1 cellular context compared by ENCODE assay signal in the genomic region with DNA sequence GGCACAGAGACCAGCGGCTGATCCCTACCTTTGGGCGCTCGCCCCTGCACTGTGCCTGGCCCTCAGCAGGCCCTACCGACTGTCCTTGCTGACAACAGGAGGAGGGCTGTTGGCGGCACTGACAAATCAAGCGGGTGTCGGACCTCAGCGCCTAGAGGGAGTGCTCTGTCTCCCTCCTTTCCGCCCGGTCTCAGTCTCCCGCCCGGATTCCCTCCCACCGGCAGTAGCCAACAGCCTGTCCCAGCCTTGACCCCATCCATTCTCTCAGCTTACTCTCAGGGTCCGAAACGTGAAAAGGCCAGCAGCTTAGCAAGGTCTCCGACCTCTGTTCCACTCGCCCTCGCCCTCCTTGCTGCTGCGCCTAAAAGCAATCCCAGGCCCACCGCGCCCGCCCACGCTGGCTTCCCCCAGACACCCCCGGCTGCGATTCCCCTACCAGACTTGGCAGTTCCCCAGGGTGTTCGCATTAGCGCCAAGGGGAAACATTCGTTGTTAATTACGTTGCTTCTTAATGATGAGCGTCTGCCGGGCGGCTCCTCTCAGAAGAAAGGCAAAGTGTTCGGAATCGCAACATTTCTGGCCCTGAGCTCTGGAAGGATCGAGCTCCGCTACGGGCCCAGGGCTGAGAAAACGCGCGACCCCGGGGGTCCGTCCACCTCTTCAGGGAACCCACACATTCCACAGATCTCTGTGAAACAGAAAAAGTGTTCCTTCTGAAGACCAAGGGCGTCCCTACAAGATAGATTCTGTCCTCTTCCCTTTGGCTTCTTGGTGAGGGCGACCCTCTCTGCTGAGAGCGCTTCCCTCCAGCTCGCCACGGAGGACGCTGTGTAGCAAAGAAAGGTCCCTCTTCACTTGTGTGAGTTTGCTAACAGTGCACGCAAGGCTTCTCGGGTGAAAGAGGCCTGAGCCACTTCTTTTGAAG.
TF ChIP-seq lines count a peak whose summit lies in the region.

No MANE protein-coding gene starts in this region.

TF ChIP-seq in HepG2, 621 proteins besides CTCF, POLR2A, EP300 and RAD21:
- TF ChIP-seq, protein P1, sequence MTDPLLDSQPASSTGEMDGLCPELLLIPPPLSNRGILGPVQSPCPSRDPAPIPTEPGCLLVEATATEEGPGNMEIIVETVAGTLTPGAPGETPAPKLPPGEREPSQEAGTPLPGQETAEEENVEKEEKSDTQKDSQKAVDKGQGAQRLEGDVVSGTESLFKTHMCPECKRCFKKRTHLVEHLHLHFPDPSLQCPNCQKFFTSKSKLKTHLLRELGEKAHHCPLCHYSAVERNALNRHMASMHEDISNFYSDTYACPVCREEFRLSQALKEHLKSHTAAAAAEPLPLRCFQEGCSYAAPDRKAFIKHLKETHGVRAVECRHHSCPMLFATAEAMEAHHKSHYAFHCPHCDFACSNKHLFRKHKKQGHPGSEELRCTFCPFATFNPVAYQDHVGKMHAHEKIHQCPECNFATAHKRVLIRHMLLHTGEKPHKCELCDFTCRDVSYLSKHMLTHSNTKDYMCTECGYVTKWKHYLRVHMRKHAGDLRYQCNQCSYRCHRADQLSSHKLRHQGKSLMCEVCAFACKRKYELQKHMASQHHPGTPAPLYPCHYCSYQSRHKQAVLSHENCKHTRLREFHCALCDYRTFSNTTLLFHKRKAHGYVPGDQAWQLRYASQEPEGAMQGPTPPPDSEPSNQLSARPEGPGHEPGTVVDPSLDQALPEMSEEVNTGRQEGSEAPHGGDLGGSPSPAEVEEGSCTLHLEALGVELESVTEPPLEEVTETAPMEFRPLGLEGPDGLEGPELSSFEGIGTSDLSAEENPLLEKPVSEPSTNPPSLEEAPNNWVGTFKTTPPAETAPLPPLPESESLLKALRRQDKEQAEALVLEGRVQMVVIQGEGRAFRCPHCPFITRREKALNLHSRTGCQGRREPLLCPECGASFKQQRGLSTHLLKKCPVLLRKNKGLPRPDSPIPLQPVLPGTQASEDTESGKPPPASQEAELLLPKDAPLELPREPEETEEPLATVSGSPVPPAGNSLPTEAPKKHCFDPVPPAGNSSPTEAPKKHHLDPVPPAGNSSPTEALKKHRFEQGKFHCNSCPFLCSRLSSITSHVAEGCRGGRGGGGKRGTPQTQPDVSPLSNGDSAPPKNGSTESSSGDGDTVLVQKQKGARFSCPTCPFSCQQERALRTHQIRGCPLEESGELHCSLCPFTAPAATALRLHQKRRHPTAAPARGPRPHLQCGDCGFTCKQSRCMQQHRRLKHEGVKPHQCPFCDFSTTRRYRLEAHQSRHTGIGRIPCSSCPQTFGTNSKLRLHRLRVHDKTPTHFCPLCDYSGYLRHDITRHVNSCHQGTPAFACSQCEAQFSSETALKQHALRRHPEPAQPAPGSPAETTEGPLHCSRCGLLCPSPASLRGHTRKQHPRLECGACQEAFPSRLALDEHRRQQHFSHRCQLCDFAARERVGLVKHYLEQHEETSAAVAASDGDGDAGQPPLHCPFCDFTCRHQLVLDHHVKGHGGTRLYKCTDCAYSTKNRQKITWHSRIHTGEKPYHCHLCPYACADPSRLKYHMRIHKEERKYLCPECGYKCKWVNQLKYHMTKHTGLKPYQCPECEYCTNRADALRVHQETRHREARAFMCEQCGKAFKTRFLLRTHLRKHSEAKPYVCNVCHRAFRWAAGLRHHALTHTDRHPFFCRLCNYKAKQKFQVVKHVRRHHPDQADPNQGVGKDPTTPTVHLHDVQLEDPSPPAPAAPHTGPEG (CRISPR knock-in tag; IDR thresholded peaks at IDR 0.05), result no peak
- TF ChIP-seq, protein P2, sequence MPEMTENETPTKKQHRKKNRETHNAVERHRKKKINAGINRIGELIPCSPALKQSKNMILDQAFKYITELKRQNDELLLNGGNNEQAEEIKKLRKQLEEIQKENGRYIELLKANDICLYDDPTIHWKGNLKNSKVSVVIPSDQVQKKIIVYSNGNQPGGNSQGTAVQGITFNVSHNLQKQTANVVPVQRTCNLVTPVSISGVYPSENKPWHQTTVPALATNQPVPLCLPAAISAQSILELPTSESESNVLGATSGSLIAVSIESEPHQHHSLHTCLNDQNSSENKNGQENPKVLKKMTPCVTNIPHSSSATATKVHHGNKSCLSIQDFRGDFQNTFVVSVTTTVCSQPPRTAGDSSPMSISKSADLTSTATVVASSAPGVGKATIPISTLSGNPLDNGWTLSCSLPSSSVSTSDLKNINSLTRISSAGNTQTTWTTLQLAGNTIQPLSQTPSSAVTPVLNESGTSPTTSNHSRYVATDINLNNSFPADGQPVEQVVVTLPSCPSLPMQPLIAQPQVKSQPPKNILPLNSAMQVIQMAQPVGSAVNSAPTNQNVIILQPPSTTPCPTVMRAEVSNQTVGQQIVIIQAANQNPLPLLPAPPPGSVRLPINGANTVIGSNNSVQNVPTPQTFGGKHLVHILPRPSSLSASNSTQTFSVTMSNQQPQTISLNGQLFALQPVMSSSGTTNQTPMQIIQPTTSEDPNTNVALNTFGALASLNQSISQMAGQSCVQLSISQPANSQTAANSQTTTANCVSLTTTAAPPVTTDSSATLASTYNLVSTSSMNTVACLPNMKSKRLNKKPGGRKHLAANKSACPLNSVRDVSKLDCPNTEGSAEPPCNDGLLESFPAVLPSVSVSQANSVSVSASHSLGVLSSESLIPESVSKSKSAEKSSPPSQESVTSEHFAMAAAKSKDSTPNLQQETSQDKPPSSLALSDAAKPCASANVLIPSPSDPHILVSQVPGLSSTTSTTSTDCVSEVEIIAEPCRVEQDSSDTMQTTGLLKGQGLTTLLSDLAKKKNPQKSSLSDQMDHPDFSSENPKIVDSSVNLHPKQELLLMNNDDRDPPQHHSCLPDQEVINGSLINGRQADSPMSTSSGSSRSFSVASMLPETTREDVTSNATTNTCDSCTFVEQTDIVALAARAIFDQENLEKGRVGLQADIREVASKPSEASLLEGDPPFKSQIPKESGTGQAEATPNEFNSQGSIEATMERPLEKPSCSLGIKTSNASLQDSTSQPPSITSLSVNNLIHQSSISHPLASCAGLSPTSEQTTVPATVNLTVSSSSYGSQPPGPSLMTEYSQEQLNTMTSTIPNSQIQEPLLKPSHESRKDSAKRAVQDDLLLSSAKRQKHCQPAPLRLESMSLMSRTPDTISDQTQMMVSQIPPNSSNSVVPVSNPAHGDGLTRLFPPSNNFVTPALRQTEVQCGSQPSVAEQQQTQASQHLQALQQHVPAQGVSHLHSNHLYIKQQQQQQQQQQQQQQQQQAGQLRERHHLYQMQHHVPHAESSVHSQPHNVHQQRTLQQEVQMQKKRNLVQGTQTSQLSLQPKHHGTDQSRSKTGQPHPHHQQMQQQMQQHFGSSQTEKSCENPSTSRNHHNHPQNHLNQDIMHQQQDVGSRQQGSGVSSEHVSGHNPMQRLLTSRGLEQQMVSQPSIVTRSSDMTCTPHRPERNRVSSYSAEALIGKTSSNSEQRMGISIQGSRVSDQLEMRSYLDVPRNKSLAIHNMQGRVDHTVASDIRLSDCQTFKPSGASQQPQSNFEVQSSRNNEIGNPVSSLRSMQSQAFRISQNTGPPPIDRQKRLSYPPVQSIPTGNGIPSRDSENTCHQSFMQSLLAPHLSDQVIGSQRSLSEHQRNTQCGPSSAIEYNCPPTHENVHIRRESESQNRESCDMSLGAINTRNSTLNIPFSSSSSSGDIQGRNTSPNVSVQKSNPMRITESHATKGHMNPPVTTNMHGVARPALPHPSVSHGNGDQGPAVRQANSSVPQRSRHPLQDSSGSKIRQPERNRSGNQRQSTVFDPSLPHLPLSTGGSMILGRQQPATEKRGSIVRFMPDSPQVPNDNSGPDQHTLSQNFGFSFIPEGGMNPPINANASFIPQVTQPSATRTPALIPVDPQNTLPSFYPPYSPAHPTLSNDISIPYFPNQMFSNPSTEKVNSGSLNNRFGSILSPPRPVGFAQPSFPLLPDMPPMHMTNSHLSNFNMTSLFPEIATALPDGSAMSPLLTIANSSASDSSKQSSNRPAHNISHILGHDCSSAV (CRISPR knock-in tag; IDR thresholded peaks at IDR 0.05; ENCODE audit: borderline replicate concordance), result no peak
- TF ChIP-seq, protein P3, sequence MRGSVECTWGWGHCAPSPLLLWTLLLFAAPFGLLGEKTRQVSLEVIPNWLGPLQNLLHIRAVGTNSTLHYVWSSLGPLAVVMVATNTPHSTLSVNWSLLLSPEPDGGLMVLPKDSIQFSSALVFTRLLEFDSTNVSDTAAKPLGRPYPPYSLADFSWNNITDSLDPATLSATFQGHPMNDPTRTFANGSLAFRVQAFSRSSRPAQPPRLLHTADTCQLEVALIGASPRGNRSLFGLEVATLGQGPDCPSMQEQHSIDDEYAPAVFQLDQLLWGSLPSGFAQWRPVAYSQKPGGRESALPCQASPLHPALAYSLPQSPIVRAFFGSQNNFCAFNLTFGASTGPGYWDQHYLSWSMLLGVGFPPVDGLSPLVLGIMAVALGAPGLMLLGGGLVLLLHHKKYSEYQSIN (CRISPR knock-in tag; IDR thresholded peaks at IDR 0.05; ENCODE audit: borderline replicate concordance), result no peak
- no peak for TF ChIP-seq ZNF556 (CRISPR knock-in tag; IDR thresholded peaks at IDR 0.05; ENCODE audit: borderline replicate concordance)
- no peak for TF ChIP-seq ZFX (CRISPR knock-in tag; IDR thresholded peaks at IDR 0.05; ENCODE audit: low read depth)
- TF ChIP-seq, protein P4, sequence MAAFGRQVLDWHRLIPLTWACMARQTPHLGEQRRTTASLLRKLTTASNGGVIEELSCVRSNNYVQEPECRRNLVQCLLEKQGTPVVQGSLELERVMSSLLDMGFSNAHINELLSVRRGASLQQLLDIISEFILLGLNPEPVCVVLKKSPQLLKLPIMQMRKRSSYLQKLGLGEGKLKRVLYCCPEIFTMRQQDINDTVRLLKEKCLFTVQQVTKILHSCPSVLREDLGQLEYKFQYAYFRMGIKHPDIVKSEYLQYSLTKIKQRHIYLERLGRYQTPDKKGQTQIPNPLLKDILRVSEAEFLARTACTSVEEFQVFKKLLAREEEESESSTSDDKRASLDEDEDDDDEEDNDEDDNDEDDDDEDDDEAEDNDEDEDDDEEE (CRISPR knock-in tag; IDR thresholded peaks at IDR 0.05), result no peak
- TF ChIP-seq, protein P5, sequence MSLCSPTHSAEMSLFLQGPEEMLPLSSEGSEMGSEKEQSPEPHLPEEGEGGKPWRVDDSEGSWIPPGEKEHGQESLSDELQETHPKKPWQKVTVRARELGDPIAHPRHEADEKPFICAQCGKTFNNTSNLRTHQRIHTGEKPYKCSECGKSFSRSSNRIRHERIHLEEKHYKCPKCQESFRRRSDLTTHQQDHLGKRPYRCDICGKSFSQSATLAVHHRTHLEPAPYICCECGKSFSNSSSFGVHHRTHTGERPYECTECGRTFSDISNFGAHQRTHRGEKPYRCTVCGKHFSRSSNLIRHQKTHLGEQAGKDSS (CRISPR knock-in tag; IDR thresholded peaks at IDR 0.05; ENCODE audit: borderline replicate concordance, low read depth), result no peak
- TF ChIP-seq SRSF1 (optimal IDR thresholded peaks at IDR 0.05; ENCODE audit: low read depth, low read length), result no peak
